Comparison of ENCODE assay signal across 8 cellular contexts in genomic region chr15:64905119-64905831, GRCh38. TPM values are rescaled to one million over a fixed set of nuclear protein-coding genes. Genes with fewer than 3 reads are reported as not detected.
DNase-seq lines count a peak whose midpoint lies in the region; FAIRE-seq and TF ChIP-seq lines count a peak whose summit lies in the region.

No MANE protein-coding gene starts in this region.

- H3K79me2 ChIP-seq in neural cell (replicated peaks; ENCODE audit: insufficient read depth, low read length) = no peaks in the 10 kb centered on the region

- no peak for TF ChIP-seq EP300 in neural cell (conservative IDR thresholded peaks at IDR 0.05; ENCODE audit: poor library complexity, severe bottlenecking)

- no peaks in the 10 kb centered on the region for H3K9me2 ChIP-seq in neural cell (ENCODE audit: insufficient read depth, low read length)

- no peak overlapping the region for H2AFZ ChIP-seq in neural cell (ENCODE audit: low read depth, low read length)

- no peak for TF ChIP-seq CTCF in neural cell (IDR thresholded peaks at IDR 0.05; ENCODE audit: poor library complexity, severe bottlenecking)

- H3K4me1 ChIP-seq in subcutaneous abdominal adipose tissue (ENCODE audit: control insufficient read depth in 5 of 5, insufficient read depth in 5 of 5, low read length in 5 of 5) = peaks cover 3 to 10% (median 8%) of the 10 kb centered on the region in 5 donors

- no peaks in the 10 kb centered on the region for H4K20me1 ChIP-seq in neural cell (ENCODE audit: insufficient read depth)

- H3K9ac ChIP-seq in neural cell (ENCODE audit: low read length) = no peak overlapping the region
- peak overlapping the region in 4 of 5 donors; percentile 2 to 65 (median 13) for H3K9ac ChIP-seq in subcutaneous abdominal adipose tissue (ENCODE audit: low read length in 5 of 5)

- no peak overlapping the region for H3K4me2 ChIP-seq in neural cell (ENCODE audit: low read length)

- DNase-seq in AML-193 (lab: John Stamatoyannopoulos, UW) (peak; percentile 28 to 68), H4 (ENCODE audit: low spot score) (peak; percentile 47), RPMI7951 (ENCODE audit: low read depth) (peak; percentile 76), frontal cortex (ENCODE audit: low spot score in 2 of 2) (peak; percentile 70 to 81), NCI-H2107 treated with DMSO at 0.1 percent for 48 hours (lab: John Stamatoyannopoulos, UW; ENCODE audit: unreplicated experiment) (no peak)
- DNase-seq in activated gamma-delta T cell treated with anti-CD3 and anti-CD28 coated beads, Interleukin-2, amount 50 U/mL, for 16 hours (ENCODE audit: low read depth) = peak; percentile 70

- TF ChIP-seq RAD21 in neural cell (conservative IDR thresholded peaks at IDR 0.05) = no peak

- H3K4me3 ChIP-seq in neural cell (ENCODE audit: low read length) (no peak overlapping the region), subcutaneous abdominal adipose tissue (ENCODE audit: low read depth in 1 of 5, low read length in 5 of 5) (peak overlapping the region; percentile 61 to 76 (median 67))

- H3K27me3 ChIP-seq in neural cell (ENCODE audit: insufficient read depth, low read depth, low read length) = no peaks in the 10 kb centered on the region
- no peaks in the 10 kb centered on the region for H3K27me3 ChIP-seq in subcutaneous abdominal adipose tissue (ENCODE audit: control insufficient read depth in 5 of 5, insufficient read depth in 4 of 5, low read length in 5 of 5)

- no peak for FAIRE-seq in frontal cortex (lab: Jason Lieb, UNC)

- H3F3A ChIP-seq in neural cell (ENCODE audit: insufficient read depth, low read length, poor library complexity, severe bottlenecking) = no peaks in the 10 kb centered on the region

- no peak overlapping the region for H3K27ac ChIP-seq in neural cell (ENCODE audit: low read length)
- peak overlapping the region; percentile 59 for H3K27ac ChIP-seq in subcutaneous abdominal adipose tissue (ENCODE audit: low read depth, low read length)

- H3K9me3 ChIP-seq in neural cell (ENCODE audit: low read length) = peaks cover 6% of the 10 kb centered on the region
- H3K9me3 ChIP-seq in subcutaneous abdominal adipose tissue (ENCODE audit: control insufficient read depth in 5 of 5, low read length in 5 of 5) = peaks cover 4 to 11% (median 7%) of the 10 kb centered on the region in 5 donors

- H3K36me3 ChIP-seq in neural cell (ENCODE audit: insufficient read depth, low read length) (no peaks in the 10 kb centered on the region), subcutaneous abdominal adipose tissue (ENCODE audit: control insufficient read depth in 5 of 5, insufficient read depth in 5 of 5, low read length in 5 of 5) (no peaks in the 10 kb centered on the region)

TF ChIP-seq in neural cell, 6 proteins besides CTCF, POLR2A, EP300 and RAD21:
- TF ChIP-seq EZH2 (IDR thresholded peaks at IDR 0.05; ENCODE audit: borderline replicate concordance, insufficient read depth, low read length, poor library complexity, severe bottlenecking) (no peak), SMC3 (conservative IDR thresholded peaks at IDR 0.05; ENCODE audit: poor library complexity) (peak; percentile 19)
TF ChIP-seq in neural cell: peak in this region for 1.

RNA-seq across cellular contexts. Expression of gene ANKDD1A, which starts 6.4 kb away (rescaled TPM):
- total RNA-seq in H4 (2014; rRNA removed; shearing (Covaris generic)) = 0.25 and 1.1 TPM in 2 replicates
- 8.1 and 8.5 TPM in 2 replicates for total RNA-seq in RPMI7951 (2014; rRNA removed; shearing (Covaris generic))
- total RNA-seq in frontal cortex = 13.9 TPM
- 7.0 and 7.2 TPM in 2 replicates for polyA plus RNA-seq in neural cell
- 1.9 and 3.2 TPM in 2 replicates for polyA minus RNA-seq in neural cell
